1 cellular context compared by ENCODE assay signal in genomic region chr1:153796786-153797659, GRCh38.
TF ChIP-seq lines count a peak whose summit lies in the region.

No MANE protein-coding gene starts in this region.

TF ChIP-seq in K562, 482 proteins besides CTCF, POLR2A, EP300 and RAD21 (continued from another document):
- no peak for TF ChIP-seq ZNF407 (IDR thresholded peaks at IDR 0.05; ENCODE audit: low read depth)
